In the genomic region with DNA sequence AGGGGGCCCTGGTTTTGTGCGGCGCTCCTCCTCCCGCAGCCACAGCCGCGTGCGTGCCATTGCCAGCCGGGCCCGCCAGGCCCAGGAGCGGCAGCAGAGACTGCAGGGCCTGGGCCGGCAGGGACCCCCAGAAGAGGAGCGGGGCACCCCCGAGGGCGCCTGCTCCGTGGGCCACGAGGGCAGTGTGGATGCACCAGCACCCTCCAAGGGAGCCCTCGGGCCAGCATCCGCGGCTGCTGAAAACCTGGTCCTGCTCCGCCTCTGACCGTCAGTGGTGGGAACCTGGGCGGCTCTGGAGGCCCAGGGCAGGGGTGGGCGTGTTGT, we compare ENCODE assay signal across 22 cellular contexts. TPM values are rescaled to one million over a fixed set of nuclear protein-coding genes. Genes with fewer than 3 reads are reported as not detected.
"Had no signal": no experiment of that assay in that cellular context is flagged by ENCODE, and none has a peak within 500 bp of the region (broad histone marks: within the 10 kb centered on the region; RNA-seq: fewer than 3 reads in every experiment).

No MANE protein-coding gene starts in this region.

- H3K9me3 ChIP-seq: adrenal gland, Peyer's patch had no signal

- H3K27ac ChIP-seq: adrenal gland, Peyer's patch, VCaP had no signal

- H3K4me3 ChIP-seq: adrenal gland, Peyer's patch had no signal

- DNase-seq: activated CD4-positive, alpha-beta T cell treated with anti-CD3 and anti-CD28 coated beads for 36 hours; activated CD8-positive, alpha-beta memory T cell treated with anti-CD3 and anti-CD28 coated beads, Interleukin-2, amount 50 U/mL, for 4 hours; activated CD8-positive, alpha-beta T cell treated with anti-CD3 and anti-CD28 coated beads for 36 hours; activated naive CD4-positive, alpha-beta T cell treated with anti-CD3 and anti-CD28 coated beads, Interleukin-2, amount 50 U/mL, for 16 hours; activated naive CD8-positive, alpha-beta T cell treated with anti-CD3 and anti-CD28 coated beads, Interleukin-2, amount 10 ng/mL, durations not matched to agents 7 days and 5 days; activated T-cell treated with anti-CD3 and anti-CD28 coated beads, Interleukin-2, amount 50 U/mL, for 72 hours; adrenal gland; anterior cingulate cortex; central memory CD4-positive, alpha-beta T cell; NCI-H1092; NCI-H2029; NCI-H2107; NCI-H510A treated with DMSO at 0.1 percent for 48 hours; NCI-H69; Peyer's patch; SHP77; T-helper 1 cell had no signal

- FAIRE-seq: bronchial epithelial cell had no signal

- H3K4me1 ChIP-seq: adrenal gland had no signal

- ATAC-seq: activated CD4-positive, alpha-beta T cell treated with anti-CD3 and anti-CD28 coated beads for 36 hours; activated CD8-positive, alpha-beta T cell treated with anti-CD3 and anti-CD28 coated beads for 36 hours; activated T-cell treated with anti-CD3 and anti-CD28 coated beads, Interleukin-2, amount 50 U/mL, for 72 hours had no signal

RNA-seq across cellular contexts. Expression of a gene that starts 25.2 kb away (rescaled TPM):
- total RNA-seq: activated CD8-positive, alpha-beta T cell treated with anti-CD3 and anti-CD28 coated beads for 36 hours; activated naive CD8-positive, alpha-beta T cell treated with anti-CD3 and anti-CD28 coated beads, Interleukin-2, amount 10 ng/mL, durations not matched to agents 7 days and 5 days; adrenal gland; MCF 10A; SK-MEL-5; T-helper 2 cell treated with Interferon-gamma antibody and Interleukin-4, amounts not matched to agents 100 ng/mL and 5 ng/mL, for 36 hours had no signal
- polyA plus RNA-seq: adrenal gland had no signal

RNA-seq across cellular contexts. Expression of a gene that starts 28.8 kb away (rescaled TPM):
- total RNA-seq: SK-MEL-5 had no signal
